1 cellular context compared by ENCODE assay signal in genomic region chr6:36717871-36718540, GRCh38.
TF ChIP-seq lines count a peak whose summit lies in the region.

No MANE protein-coding gene starts in this region.

TF ChIP-seq in H1, 55 proteins besides CTCF, POLR2A, EP300 and RAD21 (continued from another document):
- TF ChIP-seq TBP (IDR thresholded peaks at IDR 0.05; ENCODE audit: low read depth, low read length), result no peak
- no peak for TF ChIP-seq MAFK (IDR thresholded peaks at IDR 0.05; ENCODE audit: low read depth, low read length)
- no peak for TF ChIP-seq RNF2 (IDR thresholded peaks at IDR 0.05; ENCODE audit: borderline replicate concordance, low read depth, low read length, missing control alignments, poor library complexity, severe bottlenecking)
- no peak for TF ChIP-seq SP4 (IDR thresholded peaks at IDR 0.05; ENCODE audit: low read length)
- no peak for TF ChIP-seq SRF (IDR thresholded peaks at IDR 0.05; ENCODE audit: low read depth, low read length)
- TF ChIP-seq SIX5 (IDR thresholded peaks at IDR 0.05; ENCODE audit: low read depth, low read length), result no peak
- TF ChIP-seq TEAD4 (IDR thresholded peaks at IDR 0.05; ENCODE audit: low read depth, low read length), result no peak
- no peak for TF ChIP-seq SP1 (IDR thresholded peaks at IDR 0.05; ENCODE audit: low read depth, low read length)
- no peak for TF ChIP-seq BACH1 (IDR thresholded peaks at IDR 0.05; ENCODE audit: low read length)
- no peak for TF ChIP-seq CTBP2 (IDR thresholded peaks at IDR 0.05; ENCODE audit: borderline replicate concordance, insufficient read depth, insufficient read length, low read length)
- no peak for TF ChIP-seq JUN (IDR thresholded peaks at IDR 0.05; ENCODE audit: low read depth, low read length)
- no peak for TF ChIP-seq RFX5 (IDR thresholded peaks at IDR 0.05; ENCODE audit: borderline replicate concordance, low read depth, low read length)
- TF ChIP-seq FOSL1 (IDR thresholded peaks at IDR 0.05; ENCODE audit: insufficient read depth, low read depth, low read length), result no peak
- no peak for TF ChIP-seq CBX8 (IDR thresholded peaks at IDR 0.05; ENCODE audit: borderline replicate concordance, low read depth, low read length)
TF ChIP-seq in H1: peak in this region for 0.
